ENCODE assay signal across 15 cellular contexts in genomic region chr5:3099954-3100353, GRCh38.
A peak's percentile ranks its signal among the peaks of the same experiment; 100 is the strongest.
DNase-seq lines count a peak whose midpoint lies in the region; ATAC-seq and TF ChIP-seq lines count a peak whose summit lies in the region.
"Had no signal": no experiment of that assay in that cellular context is flagged by ENCODE, and none has a peak within 500 bp of the region (broad histone marks: within the 10 kb centered on the region; RNA-seq: fewer than 3 reads in every experiment).

No MANE protein-coding gene starts in this region.

- CTCF ChIA-PET in HEK293 (lab: Yijun Ruan, JAX) = no interaction called here

- no peak for TF ChIP-seq POLR2A in NB4 (IDR thresholded peaks at IDR 0.05; ENCODE audit: extremely low read depth, insufficient read length)

- peak overlapping the region in 5 of 11 experiments; percentile 75 to 89 (median 89); a peak in 10 of 22 replicates for H3K27ac ChIP-seq in BLaER1 treated with 17β-estradiol and CSF1 and Interleukin-3, amounts not matched to agents 10 nM and 100 nM
- H3K27ac ChIP-seq in HEK293 (ENCODE audit: extremely low read depth, low read depth, low read length) = no peak overlapping the region
- H3K27ac ChIP-seq: C4-2B, GM23248 had no signal

- peak overlapping the region in 9 of 11 experiments; percentile 24 to 92 (median 85); a peak in 18 of 22 replicates for H3K4me2 ChIP-seq in BLaER1 treated with 17β-estradiol and CSF1 and Interleukin-3, amounts not matched to agents 10 nM and 100 nM

- POLR2A ChIA-PET in HEK293 (lab: Yijun Ruan, JAX) = interaction anchor here (1.2 kb wide), 1 partner anchor 21 kb away, joined by 7 read pairs; no protein-coding TSS in a partner anchor

- no peaks in the 10 kb centered on the region for H3K9me3 ChIP-seq in BLaER1 treated with 17β-estradiol and CSF1 and Interleukin-3, amounts not matched to agents 10 nM and 100 nM (replicated peaks in 1 of 11)
- no peaks in the 10 kb centered on the region for H3K9me3 ChIP-seq in HEK293 (ENCODE audit: control insufficient read depth, insufficient read depth, low read depth, low read length)
- H3K9me3 ChIP-seq: Caco-2 had no signal

- no peak overlapping the region for H3K4me3 ChIP-seq in BLaER1 treated with 17β-estradiol and CSF1 and Interleukin-3, amounts not matched to agents 10 nM and 100 nM
- no peak overlapping the region for H3K4me3 ChIP-seq in HEK293 (ENCODE audit: low read depth, low read length)
- H3K4me3 ChIP-seq in NB4 (ENCODE audit: low read depth, low read length) = no peak overlapping the region
- H3K4me3 ChIP-seq: GM23248, K562 had no signal

- DNase-seq in NB4 (ENCODE audit: low read depth) (peak; percentile 44), mesenteric fat pad (ENCODE audit: low spot score) (peak; percentile 57), ecto neural progenitor cell (ENCODE audit: low spot score) (no peak), NOMO-1 treated with dmso at 0.1 percent for 144 hours (lab: John Stamatoyannopoulos, UW; ENCODE audit: unreplicated experiment) (no peak)
- DNase-seq: Caco-2; CD4-positive, alpha-beta T cell; GF-D8; GM23248; IMR-90 had no signal

- peaks cover 14 to 34% (median 22%) of the 10 kb centered on the region in 11 experiments; a peak in 21 of 22 replicates for H3K27me3 ChIP-seq in BLaER1 treated with 17β-estradiol and CSF1 and Interleukin-3, amounts not matched to agents 10 nM and 100 nM

- no peaks in the 10 kb centered on the region for H3K36me3 ChIP-seq in BLaER1 treated with 17β-estradiol and CSF1 and Interleukin-3, amounts not matched to agents 10 nM and 100 nM
- no peaks in the 10 kb centered on the region for H3K36me3 ChIP-seq in HEK293 (ENCODE audit: control insufficient read depth in 2 of 2, insufficient read depth in 1 of 2, low read length in 2 of 2)

- H3K9ac ChIP-seq in BLaER1 treated with 17β-estradiol and CSF1 and Interleukin-3, amounts not matched to agents 10 nM and 100 nM = peak overlapping the region in 5 of 11 experiments; percentile 1 to 86 (median 84); a peak in 7 of 22 replicates
- H3K9ac ChIP-seq: GM23248 had no signal

- no peak for ATAC-seq in GM18502 (IDR thresholded peaks at IDR 0.05; ENCODE audit: poor library complexity, unreplicated experiment)
- ATAC-seq: HCT116, K562 had no signal

- TF ChIP-seq CTCF in HEK293 (tag by site-specific recombination; IDR thresholded peaks at IDR 0.05) = no peak
- no peak for TF ChIP-seq CTCF in NB4 (IDR thresholded peaks at IDR 0.05; ENCODE audit: low read depth, low read length)

- H3K4me1 ChIP-seq in BLaER1 treated with 17β-estradiol and CSF1 and Interleukin-3, amounts not matched to agents 10 nM and 100 nM = peaks cover 32 to 65% (median 59%) of the 10 kb centered on the region in 10 experiments
- H3K4me1 ChIP-seq in HEK293 (ENCODE audit: control insufficient read depth, insufficient read depth, low read length) = no peaks in the 10 kb centered on the region
- H3K4me1 ChIP-seq: Caco-2 had no signal

- H4K20me1 ChIP-seq in BLaER1 treated with 17β-estradiol and CSF1 and Interleukin-3, amounts not matched to agents 10 nM and 100 nM = no peaks in the 10 kb centered on the region

TF ChIP-seq in HEK293, 187 proteins besides CTCF, POLR2A, EP300 and RAD21:
- TF ChIP-seq SCRT2 (tag by site-specific recombination; IDR thresholded peaks at IDR 0.05) (peak; percentile 30; the same call in 1 of the 2 replicates), TRIM28 (IDR thresholded peaks at IDR 0.05; ENCODE audit: borderline replicate concordance, low read length) (no peak)

Comparison
In these comparisons a context has a peak if more than half of its experiments do, and no peak if none do; other contexts are left out.
1. DNase-seq: peak in NB4 (single experiment) and mesenteric fat pad (single experiment); none in ecto neural progenitor cell (single experiment) and NOMO-1 treated with dmso at 0.1 percent for 144 hours (single experiment).